Comparison of ENCODE assay signal across 16 cellular contexts in the genomic region with DNA sequence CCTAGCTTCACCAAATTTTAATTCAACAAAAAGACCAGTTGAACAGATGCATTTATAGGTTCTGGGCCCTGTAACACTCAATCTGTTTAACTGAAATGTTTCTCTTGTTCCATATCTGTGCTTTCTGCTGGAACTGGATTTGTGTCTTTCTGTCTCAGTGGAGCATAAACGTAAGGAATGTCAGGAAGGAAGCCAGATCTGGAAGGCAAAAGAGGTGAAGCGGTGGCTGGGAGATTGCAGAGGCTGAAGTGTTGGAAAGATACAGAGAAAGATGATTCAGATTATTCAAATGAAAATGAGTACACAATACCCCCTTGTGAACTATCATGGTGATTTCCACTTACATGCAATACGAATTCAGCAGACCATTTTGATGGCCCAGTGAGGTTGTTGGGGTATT.
DNase-seq lines count a peak whose midpoint lies in the region; ATAC-seq, FAIRE-seq and TF ChIP-seq lines count a peak whose summit lies in the region.
"Had no signal": no experiment of that assay in that cellular context is flagged by ENCODE, and none has a peak within 500 bp of the region (broad histone marks: within the 10 kb centered on the region; RNA-seq: fewer than 3 reads in every experiment).

No MANE protein-coding gene starts in this region.

- H3K79me2 ChIP-seq in parathyroid adenoma: no peaks in the 10 kb centered on the region

- DNase-seq in ELR (ENCODE audit: low read depth): peak; percentile 3
- DNase-seq in RCC 7860 (ENCODE audit: low spot score): peak; percentile 96
- peak; percentile 11 for DNase-seq in fibroblast of mammary gland (ENCODE audit: low read depth)
- no peak for DNase-seq in foreskin keratinocyte
- no peak for DNase-seq in pons (ENCODE audit: low spot score)
- DNase-seq in activated CD8-positive, alpha-beta memory T cell treated with anti-CD3 and anti-CD28 coated beads, Interleukin-2, amount 50 U/mL, for 4 hours: no peak
- DNase-seq: activated naive CD8-positive, alpha-beta T cell treated with anti-CD3 and anti-CD28 coated beads for 36 hours; activated T-cell treated with anti-CD3 and anti-CD28 coated beads, Interleukin-2, amount 50 U/mL, for 48 hours; MM.1S; NCI-H1930; NCI-H748 treated with DMSO at 0.1 percent for 48 hours; stimulated activated CD4-positive, alpha-beta T cell treated with anti-CD3 and anti-CD28 coated beads, Interleukin-4, amount 100 ng/mL, for 1 hour; stimulated activated CD8-positive, alpha-beta memory T cell treated with anti-CD3 and anti-CD28 coated beads, Interleukin-4, amount 100 ng/mL, for 48 hours had no signal

- no peak overlapping the region for H2AFZ ChIP-seq in parathyroid adenoma

- no peak for ATAC-seq in foreskin keratinocyte

- TF ChIP-seq CTCF in fibroblast of mammary gland (conservative IDR thresholded peaks at IDR 0.05; ENCODE audit: control insufficient read depth, insufficient read depth, low read depth, low read length) (no peak), parathyroid adenoma (IDR thresholded peaks at IDR 0.05) (no peak), foreskin keratinocyte (conservative IDR thresholded peaks at IDR 0.05) (no peak)

- no peak overlapping the region for H3K4me3 ChIP-seq in fibroblast of mammary gland (ENCODE audit: control insufficient read depth, low read depth, low read length)
- peak overlapping the region; percentile 16 for H3K4me3 ChIP-seq in parathyroid adenoma (ENCODE audit: low read depth, low read length)
- H3K4me3 ChIP-seq: gastroesophageal sphincter had no signal

- peaks cover 3% of the 10 kb centered on the region for H3K36me3 ChIP-seq in parathyroid adenoma (ENCODE audit: control insufficient read depth, insufficient read depth, low read length)
- H3K36me3 ChIP-seq: gastroesophageal sphincter had no signal

- no peaks in the 10 kb centered on the region for H3K9me3 ChIP-seq in parathyroid adenoma (ENCODE audit: control insufficient read depth, low read length)
- H3K9me3 ChIP-seq: gastroesophageal sphincter had no signal

- no peak overlapping the region for H3K9ac ChIP-seq in parathyroid adenoma

- H3K27ac ChIP-seq in parathyroid adenoma (peak overlapping the region; percentile 44), foreskin keratinocyte (no peak overlapping the region)

- no peak for FAIRE-seq in RCC 7860 (lab: Jason Lieb, UNC)
- FAIRE-seq: HTR-8/SVneo had no signal

- H3K27me3 ChIP-seq in parathyroid adenoma (ENCODE audit: control insufficient read depth, insufficient read depth, low read length) (no peaks in the 10 kb centered on the region), foreskin keratinocyte (no peaks in the 10 kb centered on the region)
- H3K27me3 ChIP-seq: gastroesophageal sphincter had no signal

- H3K4me2 ChIP-seq in parathyroid adenoma (ENCODE audit: low read length): no peak overlapping the region

- peaks cover 6% of the 10 kb centered on the region for H3K4me1 ChIP-seq in parathyroid adenoma
- no peaks in the 10 kb centered on the region for H3K4me1 ChIP-seq in foreskin keratinocyte

Comparison
In these comparisons a context has a peak if more than half of its experiments do, and no peak if none do; other contexts are left out.
1. DNase-seq: peak in ELR (single experiment), RCC 7860 (single experiment) and fibroblast of mammary gland (single experiment); none in foreskin keratinocyte (0 of 2), pons (single experiment) and activated CD8-positive, alpha-beta memory T cell treated with anti-CD3 and anti-CD28 coated beads, Interleukin-2, amount 50 U/mL, for 4 hours (single experiment).